15 cellular contexts compared by ENCODE assay signal in the genomic region with DNA sequence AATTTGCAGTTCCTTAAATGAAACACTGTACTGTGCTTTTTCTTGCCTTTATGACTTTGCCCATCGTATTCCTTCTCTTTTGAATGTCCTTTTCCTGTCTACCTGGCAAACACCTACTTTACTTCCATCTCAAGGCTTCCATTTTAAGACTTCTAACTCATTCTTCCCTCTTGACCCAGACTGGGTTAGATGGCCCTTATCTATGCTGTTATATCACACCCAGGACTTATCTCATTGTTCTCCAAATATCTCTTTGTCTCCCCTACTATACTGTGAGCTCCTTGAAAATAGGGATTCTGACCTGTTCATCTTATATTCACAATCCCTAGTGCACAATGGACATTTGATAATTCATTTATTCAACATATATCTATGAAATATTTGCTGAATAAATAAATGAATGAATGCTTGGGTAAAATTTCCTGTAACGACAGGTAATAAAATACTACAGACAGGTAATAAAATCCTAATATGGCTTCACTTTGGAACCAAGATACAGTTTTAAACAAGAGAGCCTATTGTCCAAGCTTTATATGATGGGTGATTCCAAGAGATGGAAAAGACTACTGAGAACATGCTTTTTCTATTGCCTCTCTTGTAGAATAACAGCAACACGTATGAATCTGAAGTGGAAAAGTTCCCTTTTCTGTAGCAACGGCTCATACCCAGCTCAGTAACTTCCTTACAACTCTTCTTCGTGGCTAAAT. TPM values are rescaled to one million over a fixed set of nuclear protein-coding genes. Genes with fewer than 3 reads are reported as not detected.
DNase-seq lines count a peak whose midpoint lies in the region; ATAC-seq and TF ChIP-seq lines count a peak whose summit lies in the region.
"Had no signal": no experiment of that assay in that cellular context is flagged by ENCODE, and none has a peak within 500 bp of the region (broad histone marks: within the 10 kb centered on the region; RNA-seq: fewer than 3 reads in every experiment).

No MANE protein-coding gene starts in this region.

- H3K27ac Mint-ChIP-seq in nephron progenitor cell: peak overlapping the region; percentile 5
- H3K27ac Mint-ChIP-seq: CD14-positive monocyte; CD8-positive, alpha-beta T cell; H9 had no signal

- TF ChIP-seq CTCF in 22Rv1 (IDR thresholded peaks at IDR 0.05) (no peak), LNCaP clone FGC (IDR thresholded peaks at IDR 0.05; ENCODE audit: control insufficient read depth, extremely low read depth, insufficient read depth) (no peak), nephron progenitor cell (IDR thresholded peaks at IDR 0.05) (no peak)

- peak; percentile 75 for ATAC-seq in left colon
- no peak for ATAC-seq in HG02623 (IDR thresholded peaks at IDR 0.05; ENCODE audit: unreplicated experiment)
- ATAC-seq in HG02840 (IDR thresholded peaks at IDR 0.05; ENCODE audit: low FRiP score, unreplicated experiment): no peak
- ATAC-seq: CD8-positive, alpha-beta T cell had no signal

- no peaks in the 10 kb centered on the region for H3K4me1 Mint-ChIP-seq in nephron progenitor cell
- H3K4me1 Mint-ChIP-seq: H9 had no signal

- H3K4me3 Mint-ChIP-seq in nephron progenitor cell: no peak overlapping the region
- H3K4me3 Mint-ChIP-seq: CD14-positive monocyte; CD8-positive, alpha-beta T cell; H9 had no signal

- H3K36me3 Mint-ChIP-seq in nephron progenitor cell (ENCODE audit: low read depth): peaks cover 48% of the 10 kb centered on the region

- no peaks in the 10 kb centered on the region for H3K27me3 Mint-ChIP-seq in nephron progenitor cell (ENCODE audit: low read depth, poor library complexity)

- intact Hi-C loops in left colon (cut with DNase I, micrococcal nuclease): no loop called here

- peak overlapping the region; percentile 19; the same call in 1 of the 2 replicates for H3K27ac ChIP-seq in 22Rv1

- DNase-seq in LNCaP clone FGC (ENCODE audit: low read depth): peak; percentile 68
- no peak for DNase-seq in left colon
- DNase-seq in nephron progenitor cell: no peak
- no peak for DNase-seq in Kasumi-1 (lab: John Stamatoyannopoulos, UW)
- DNase-seq: CD8-positive, alpha-beta T cell; COR-L47; DMS153; DMS79 treated with DMSO at 0.1 percent for 48 hours; EL; GOT3; H9 had no signal

- H3K4me3 ChIP-seq in LNCaP clone FGC (ENCODE audit: low read depth, low read length): no peak overlapping the region

- no peaks in the 10 kb centered on the region for H3K9me3 Mint-ChIP-seq in nephron progenitor cell
- H3K9me3 Mint-ChIP-seq: CD14-positive monocyte; CD8-positive, alpha-beta T cell; H9 had no signal

RNA-seq across cellular contexts. Expression of gene EFL1, which starts 22.7 kb away (rescaled TPM):
- total RNA-seq in left colon: 10 to 100 TPM; 32.2 to 48.0 TPM

RNA-seq across cellular contexts. Expression of gene SAXO2, which starts 22.8 kb away (rescaled TPM):
- total RNA-seq in left colon: 1 to 10 TPM; 1.5 to 8.5 TPM
